In the genomic region with DNA sequence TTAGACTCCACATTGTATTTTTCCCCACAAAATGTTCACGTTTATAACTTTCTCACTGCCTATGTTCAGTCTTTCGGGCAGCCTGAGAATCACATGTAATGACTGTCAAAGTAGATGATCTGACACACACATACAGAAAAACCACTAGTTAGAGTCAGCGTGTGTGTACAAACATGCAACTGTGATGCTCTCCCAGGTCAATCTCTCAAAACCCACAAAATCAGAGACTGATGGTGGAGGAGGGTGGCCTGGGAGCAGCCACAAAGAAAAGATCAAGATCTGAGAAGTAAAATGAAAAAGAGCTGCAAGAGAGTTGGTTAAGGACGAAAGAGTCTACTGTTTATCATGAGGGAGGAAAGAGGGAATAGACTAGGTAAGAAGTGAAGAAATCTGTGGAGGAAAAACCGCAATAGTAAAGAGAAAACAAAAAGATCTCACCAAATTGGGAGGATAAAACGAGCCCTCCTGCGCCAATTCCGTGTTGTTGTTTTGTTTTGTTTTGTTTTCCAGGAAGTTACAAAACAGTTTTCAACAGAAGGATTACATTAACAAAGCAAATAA, we compare ENCODE assay signal across 7 cellular contexts. TPM values are rescaled to one million over a fixed set of nuclear protein-coding genes. Genes with fewer than 3 reads are reported as not detected.
A peak's percentile ranks its signal among the peaks of the same experiment; 100 is the strongest.
DNase-seq lines count a peak whose midpoint lies in the region; ATAC-seq and TF ChIP-seq lines count a peak whose summit lies in the region.

No MANE protein-coding gene starts in this region.

- no peaks in the 10 kb centered on the region for H3K9me3 Mint-ChIP-seq in HFFc6

- no peak for TF ChIP-seq EP300 in gastroesophageal sphincter (IDR thresholded peaks at IDR 0.05)

- no peak for ATAC-seq in gastroesophageal sphincter
- ATAC-seq in HG02870 (IDR thresholded peaks at IDR 0.05; ENCODE audit: unreplicated experiment): no peak
- no peak for ATAC-seq in HG03108 (IDR thresholded peaks at IDR 0.05; ENCODE audit: unreplicated experiment)

- peak overlapping the region; percentile 93 for H3K4me3 Mint-ChIP-seq in HFFc6

- WGBS in gastroesophageal sphincter (ENCODE audit: low coverage in 1 of 2), 2 donors: 10 to 12% methylated on average over 7 to 8 of the region's 8 CpGs
- WGBS in spleen, 5 donors: 9 to 12% (median 11%) methylated on average over 8 of the region's 8 CpGs

- peak overlapping the region; percentile 95; the same call in 1 of the 2 replicates for H3K27ac ChIP-seq in VCaP
- peak overlapping the region in 3 of 4 donors; percentile 97 to 98 (median 97) for H3K27ac ChIP-seq in gastroesophageal sphincter
- peak overlapping the region; percentile 4 to 100 (median 98) for H3K27ac ChIP-seq in spleen

- no peaks in the 10 kb centered on the region; the same call in 1 of the 2 replicates for H3K36me3 Mint-ChIP-seq in HFFc6 (ENCODE audit: low read depth)

- TF ChIP-seq POLR2A in gastroesophageal sphincter (IDR thresholded peaks at IDR 0.05) (no peak), spleen (IDR thresholded peaks at IDR 0.05) (no peak)

- DNase-seq in HFFc6: peak; percentile 4
- DNase-seq in spleen: no peak
- no peak for DNase-seq in DMS153 (lab: John Stamatoyannopoulos, UW)

- H3K27ac Mint-ChIP-seq in HFFc6: peak overlapping the region; percentile 64

- intact Hi-C loops in spleen (cut with DNase I; ENCODE audit: low total_unique reads): loop anchor here (5.0 to 10.0 kb wide), 3 partner anchors 55 to 167 kb away; partner anchors contain the start of gene TSNAX

- H3K4me1 Mint-ChIP-seq in HFFc6 (ENCODE audit: low read depth): peaks cover 49% of the 10 kb centered on the region

- H3K4me3 ChIP-seq in gastroesophageal sphincter: peak overlapping the region; percentile 66 to 80
- H3K4me3 ChIP-seq in spleen: peak overlapping the region; percentile 67 to 95 (median 84)

- H3K36me3 ChIP-seq in gastroesophageal sphincter (no peaks in the 10 kb centered on the region), spleen (peaks cover 0 to 3% (median 0%) of the 10 kb centered on the region in 6 donors)

- peaks cover 5 to 70% (median 20%) of the 10 kb centered on the region in 3 donors for H3K4me1 ChIP-seq in gastroesophageal sphincter
- H3K4me1 ChIP-seq in spleen: peaks cover 33 to 75% (median 62%) of the 10 kb centered on the region in 6 donors

- H3K27me3 ChIP-seq in gastroesophageal sphincter: no peaks in the 10 kb centered on the region
- H3K27me3 ChIP-seq in spleen (replicated peaks in 1 of 7): no peaks in the 10 kb centered on the region

- no peaks in the 10 kb centered on the region for H3K27me3 Mint-ChIP-seq in HFFc6 (ENCODE audit: insufficient read depth)

- H3K9me3 ChIP-seq in gastroesophageal sphincter: no peaks in the 10 kb centered on the region
- no peaks in the 10 kb centered on the region for H3K9me3 ChIP-seq in spleen

- TF ChIP-seq CTCF in HFFc6 (IDR thresholded peaks at IDR 0.05) (no peak), VCaP (conservative IDR thresholded peaks at IDR 0.05) (no peak), gastroesophageal sphincter (IDR thresholded peaks at IDR 0.05) (no peak), spleen (IDR thresholded peaks at IDR 0.05 in 8 of 11, conservative IDR thresholded peaks at IDR 0.05 in 3 of 11) (no peak)

RNA-seq across cellular contexts. Expression of gene EGLN1, which starts 2.3 kb away (rescaled TPM):
- 10 to 100 TPM; 22.5 to 31.8 (median 26.0) TPM for total RNA-seq in HFFc6 (2021; fragmentation: NEBNext Ultra II Directional; extraction: Animal tissue kit (Norgen Biotek cat#: 25700))
- total RNA-seq in gastroesophageal sphincter: 10 to 100 TPM; 42.5 to 67.5 (median 56.7) TPM
- total RNA-seq in spleen: 10 to 100 TPM; 30.2 to 44.0 (median 39.9) TPM
- polyA plus RNA-seq in spleen: 10 to 100 TPM in 1 of 3 donors, 1 to 10 TPM in 2; 5.6 to 12.3 (median 7.8) TPM
